Comparison of ENCODE assay signal across 1 cellular context in the genomic region with DNA sequence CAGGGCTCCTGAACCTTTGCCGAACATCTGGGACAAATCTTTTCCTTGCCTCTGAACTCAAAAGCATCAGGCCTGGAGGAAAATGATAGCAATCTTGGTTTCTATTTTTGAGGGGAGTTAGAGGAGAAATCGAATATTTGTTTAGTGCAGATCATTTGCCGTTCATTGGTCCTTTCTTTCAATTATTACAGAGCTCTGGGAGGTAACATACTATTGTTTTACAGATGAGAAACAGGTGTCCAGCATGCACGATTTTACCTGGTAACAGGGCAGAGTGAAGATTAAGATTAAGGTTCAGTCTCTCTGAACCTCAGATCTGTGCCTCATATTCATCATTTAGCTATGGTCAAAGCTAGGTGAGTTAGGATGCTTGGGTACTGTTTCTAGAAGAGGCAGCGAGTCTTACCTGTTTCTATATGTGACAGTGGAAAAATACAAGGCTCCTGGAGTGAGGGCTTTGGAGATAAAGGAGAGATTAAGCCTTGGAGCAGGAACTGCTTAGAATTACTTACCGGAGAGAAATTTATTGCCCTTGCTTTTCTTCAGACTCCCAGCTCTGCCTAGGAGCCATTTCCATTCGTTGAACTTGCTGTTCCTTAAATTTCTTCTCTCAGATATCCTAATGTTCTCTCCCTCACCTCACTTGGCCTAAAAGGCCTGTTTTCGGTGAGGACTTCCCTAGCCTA.
A peak's percentile ranks its signal among the peaks of the same experiment; 100 is the strongest.
TF ChIP-seq lines count a peak whose summit lies in the region.

No MANE protein-coding gene starts in this region.

TF ChIP-seq in K562, 482 proteins besides CTCF, POLR2A, EP300 and RAD21:
- TF ChIP-seq RCOR1 (IDR thresholded peaks at IDR 0.05; ENCODE audit: borderline replicate concordance in 1 of 2, low read depth in 2 of 2, low read length in 2 of 2) (peak in 1 of 2 experiments; percentile 0; a peak in 1 of 4 replicates), PML (IDR thresholded peaks at IDR 0.05; ENCODE audit: low read length) (no peak), PCBP1 (IDR thresholded peaks at IDR 0.05; ENCODE audit: low read depth, low read length, poor library complexity, severe bottlenecking) (no peak), ZC3H8 (IDR thresholded peaks at IDR 0.05) (no peak), TSC22D4 (tag; IDR thresholded peaks at IDR 0.05) (no peak), L3MBTL2 (IDR thresholded peaks at IDR 0.05) (no peak), ETS2 (tag; IDR thresholded peaks at IDR 0.05; ENCODE audit: borderline replicate concordance, poor library complexity, severe bottlenecking) (no peak), TFAM (CRISPR knock-in tag; conservative IDR thresholded peaks at IDR 0.05) (no peak), RB1 (IDR thresholded peaks at IDR 0.05; ENCODE audit: low read depth) (no peak), KLF16 (IDR thresholded peaks at IDR 0.05) (no peak), SRSF3 (IDR thresholded peaks at IDR 0.05; ENCODE audit: insufficient read depth, low read length) (no peak), POLR2B (IDR thresholded peaks at IDR 0.05; ENCODE audit: low read depth, partially characterized antibody) (no peak), GMEB1 (CRISPR knock-in tag; IDR thresholded peaks at IDR 0.05) (no peak), ZNF766 (CRISPR knock-in tag; conservative IDR thresholded peaks at IDR 0.05) (0 out of 2 replicates have a peak, but pooled peaks have one; percentile 48), EWSR1 (IDR thresholded peaks at IDR 0.05; ENCODE audit: borderline replicate concordance, low read depth, partially characterized antibody) (no peak), GABPB1 (CRISPR knock-in tag; IDR thresholded peaks at IDR 0.05) (0 out of 2 replicates have a peak, but pooled peaks have one; percentile 25), ZNF263 (CRISPR knock-in tag; IDR thresholded peaks at IDR 0.05; ENCODE audit: borderline replicate concordance) (no peak), ZSCAN32 (CRISPR knock-in tag; IDR thresholded peaks at IDR 0.05) (no peak), ZC3H11A (IDR thresholded peaks at IDR 0.05; ENCODE audit: low read depth, low read length) (no peak), SNIP1 (IDR thresholded peaks at IDR 0.05; ENCODE audit: low read depth) (no peak), MYC (IDR thresholded peaks at IDR 0.05; ENCODE audit: low read depth, low read length) (0 out of 2 replicates have a peak, but pooled peaks have one; percentile 3), MYC (CRISPR knock-in tag; IDR thresholded peaks at IDR 0.05; ENCODE audit: borderline replicate concordance, low read depth) (no peak), RBBP5 (IDR thresholded peaks at IDR 0.05; ENCODE audit: borderline replicate concordance, insufficient read depth, low read length, poor library complexity, severe bottlenecking) (no peak), HDAC8 (tag; IDR thresholded peaks at IDR 0.05) (no peak), KDM4B (IDR thresholded peaks at IDR 0.05; ENCODE audit: borderline replicate concordance in 2 of 2, low read depth in 1 of 2) (no peak), MAZ (CRISPR knock-in tag; conservative IDR thresholded peaks at IDR 0.05 in 1 of 2, IDR thresholded peaks at IDR 0.05 in 1 of 2) (0 out of 4 replicates have a peak, but pooled peaks of 1 of the 2 experiments have one; percentile 26), KAT7 (CRISPR knock-in tag; IDR thresholded peaks at IDR 0.05; ENCODE audit: borderline replicate concordance) (peak; percentile 84; the same call in 1 of the 2 replicates), TCFL5 (CRISPR knock-in tag; conservative IDR thresholded peaks at IDR 0.05) (no peak), STAT5B (CRISPR knock-in tag; IDR thresholded peaks at IDR 0.05) (no peak), DMBX1 (CRISPR knock-in tag; IDR thresholded peaks at IDR 0.05; ENCODE audit: borderline replicate concordance) (no peak), KLF1 (tag; IDR thresholded peaks at IDR 0.05) (no peak)
- TF ChIP-seq, protein P1, sequence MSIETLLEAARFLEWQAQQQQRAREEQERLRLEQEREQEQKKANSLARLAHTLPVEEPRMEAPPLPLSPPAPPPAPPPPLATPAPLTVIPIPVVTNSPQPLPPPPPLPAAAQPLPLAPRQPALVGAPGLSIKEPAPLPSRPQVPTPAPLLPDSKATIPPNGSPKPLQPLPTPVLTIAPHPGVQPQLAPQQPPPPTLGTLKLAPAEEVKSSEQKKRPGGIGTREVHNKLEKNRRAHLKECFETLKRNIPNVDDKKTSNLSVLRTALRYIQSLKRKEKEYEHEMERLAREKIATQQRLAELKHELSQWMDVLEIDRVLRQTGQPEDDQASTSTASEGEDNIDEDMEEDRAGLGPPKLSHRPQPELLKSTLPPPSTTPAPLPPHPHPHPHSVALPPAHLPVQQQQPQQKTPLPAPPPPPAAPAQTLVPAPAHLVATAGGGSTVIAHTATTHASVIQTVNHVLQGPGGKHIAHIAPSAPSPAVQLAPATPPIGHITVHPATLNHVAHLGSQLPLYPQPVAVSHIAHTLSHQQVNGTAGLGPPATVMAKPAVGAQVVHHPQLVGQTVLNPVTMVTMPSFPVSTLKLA (conservative IDR thresholded peaks at IDR 0.05), result peak in 1 of 2 experiments; percentile 13; a peak in 1 of 4 replicates
- TF ChIP-seq, protein P2, sequence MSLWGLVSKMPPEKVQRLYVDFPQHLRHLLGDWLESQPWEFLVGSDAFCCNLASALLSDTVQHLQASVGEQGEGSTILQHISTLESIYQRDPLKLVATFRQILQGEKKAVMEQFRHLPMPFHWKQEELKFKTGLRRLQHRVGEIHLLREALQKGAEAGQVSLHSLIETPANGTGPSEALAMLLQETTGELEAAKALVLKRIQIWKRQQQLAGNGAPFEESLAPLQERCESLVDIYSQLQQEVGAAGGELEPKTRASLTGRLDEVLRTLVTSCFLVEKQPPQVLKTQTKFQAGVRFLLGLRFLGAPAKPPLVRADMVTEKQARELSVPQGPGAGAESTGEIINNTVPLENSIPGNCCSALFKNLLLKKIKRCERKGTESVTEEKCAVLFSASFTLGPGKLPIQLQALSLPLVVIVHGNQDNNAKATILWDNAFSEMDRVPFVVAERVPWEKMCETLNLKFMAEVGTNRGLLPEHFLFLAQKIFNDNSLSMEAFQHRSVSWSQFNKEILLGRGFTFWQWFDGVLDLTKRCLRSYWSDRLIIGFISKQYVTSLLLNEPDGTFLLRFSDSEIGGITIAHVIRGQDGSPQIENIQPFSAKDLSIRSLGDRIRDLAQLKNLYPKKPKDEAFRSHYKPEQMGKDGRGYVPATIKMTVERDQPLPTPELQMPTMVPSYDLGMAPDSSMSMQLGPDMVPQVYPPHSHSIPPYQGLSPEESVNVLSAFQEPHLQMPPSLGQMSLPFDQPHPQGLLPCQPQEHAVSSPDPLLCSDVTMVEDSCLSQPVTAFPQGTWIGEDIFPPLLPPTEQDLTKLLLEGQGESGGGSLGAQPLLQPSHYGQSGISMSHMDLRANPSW (CRISPR knock-in tag; IDR thresholded peaks at IDR 0.05), result no peak
- TF ChIP-seq, protein P3, sequence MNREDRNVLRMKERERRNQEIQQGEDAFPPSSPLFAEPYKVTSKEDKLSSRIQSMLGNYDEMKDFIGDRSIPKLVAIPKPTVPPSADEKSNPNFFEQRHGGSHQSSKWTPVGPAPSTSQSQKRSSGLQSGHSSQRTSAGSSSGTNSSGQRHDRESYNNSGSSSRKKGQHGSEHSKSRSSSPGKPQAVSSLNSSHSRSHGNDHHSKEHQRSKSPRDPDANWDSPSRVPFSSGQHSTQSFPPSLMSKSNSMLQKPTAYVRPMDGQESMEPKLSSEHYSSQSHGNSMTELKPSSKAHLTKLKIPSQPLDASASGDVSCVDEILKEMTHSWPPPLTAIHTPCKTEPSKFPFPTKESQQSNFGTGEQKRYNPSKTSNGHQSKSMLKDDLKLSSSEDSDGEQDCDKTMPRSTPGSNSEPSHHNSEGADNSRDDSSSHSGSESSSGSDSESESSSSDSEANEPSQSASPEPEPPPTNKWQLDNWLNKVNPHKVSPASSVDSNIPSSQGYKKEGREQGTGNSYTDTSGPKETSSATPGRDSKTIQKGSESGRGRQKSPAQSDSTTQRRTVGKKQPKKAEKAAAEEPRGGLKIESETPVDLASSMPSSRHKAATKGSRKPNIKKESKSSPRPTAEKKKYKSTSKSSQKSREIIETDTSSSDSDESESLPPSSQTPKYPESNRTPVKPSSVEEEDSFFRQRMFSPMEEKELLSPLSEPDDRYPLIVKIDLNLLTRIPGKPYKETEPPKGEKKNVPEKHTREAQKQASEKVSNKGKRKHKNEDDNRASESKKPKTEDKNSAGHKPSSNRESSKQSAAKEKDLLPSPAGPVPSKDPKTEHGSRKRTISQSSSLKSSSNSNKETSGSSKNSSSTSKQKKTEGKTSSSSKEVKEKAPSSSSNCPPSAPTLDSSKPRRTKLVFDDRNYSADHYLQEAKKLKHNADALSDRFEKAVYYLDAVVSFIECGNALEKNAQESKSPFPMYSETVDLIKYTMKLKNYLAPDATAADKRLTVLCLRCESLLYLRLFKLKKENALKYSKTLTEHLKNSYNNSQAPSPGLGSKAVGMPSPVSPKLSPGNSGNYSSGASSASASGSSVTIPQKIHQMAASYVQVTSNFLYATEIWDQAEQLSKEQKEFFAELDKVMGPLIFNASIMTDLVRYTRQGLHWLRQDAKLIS (CRISPR knock-in tag; IDR thresholded peaks at IDR 0.05), result 0 out of 2 replicates have a peak, but pooled peaks have one; percentile 55
- TF ChIP-seq, protein P4, sequence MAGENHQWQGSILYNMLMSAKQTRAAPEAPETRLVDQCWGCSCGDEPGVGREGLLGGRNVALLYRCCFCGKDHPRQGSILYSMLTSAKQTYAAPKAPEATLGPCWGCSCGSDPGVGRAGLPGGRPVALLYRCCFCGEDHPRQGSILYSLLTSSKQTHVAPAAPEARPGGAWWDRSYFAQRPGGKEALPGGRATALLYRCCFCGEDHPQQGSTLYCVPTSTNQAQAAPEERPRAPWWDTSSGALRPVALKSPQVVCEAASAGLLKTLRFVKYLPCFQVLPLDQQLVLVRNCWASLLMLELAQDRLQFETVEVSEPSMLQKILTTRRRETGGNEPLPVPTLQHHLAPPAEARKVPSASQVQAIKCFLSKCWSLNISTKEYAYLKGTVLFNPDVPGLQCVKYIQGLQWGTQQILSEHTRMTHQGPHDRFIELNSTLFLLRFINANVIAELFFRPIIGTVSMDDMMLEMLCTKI (IDR thresholded peaks at IDR 0.05; ENCODE audit: partially characterized antibody), result no peak
